Comparison of ENCODE assay signal across 9 cellular contexts in genomic region chr9:118529210-118529609, GRCh38.
DNase-seq lines count a peak whose midpoint lies in the region; ATAC-seq and TF ChIP-seq lines count a peak whose summit lies in the region.
"Had no signal": no experiment of that assay in that cellular context is flagged by ENCODE, and none has a peak within 500 bp of the region (broad histone marks: within the 10 kb centered on the region; RNA-seq: fewer than 3 reads in every experiment).

No MANE protein-coding gene starts in this region.

- intact Hi-C loops in ascending aorta (cut with DNase I): loop anchor here (10.0 kb wide), 1 partner anchor 756 kb away; no protein-coding TSS in a partner anchor
- intact Hi-C loops in lower leg skin (cut with DNase I; ENCODE audit: low total_unique reads): no loop called here
- intact Hi-C loops in activated CD4-positive, alpha-beta T cell treated with anti-CD3 and anti-CD28 coated beads for 36 hours (cut with DNase I, micrococcal nuclease): no loop called here

- H3K9ac ChIP-seq in Karpas-422 (ENCODE audit: low read length): no peak overlapping the region

- no peak for DNase-seq in ascending aorta (ENCODE audit: low spot score in 2 of 2)
- DNase-seq in retinal pigment epithelial cell (ENCODE audit: low read depth): peak; percentile 31
- no peak for DNase-seq in lower leg skin (ENCODE audit: low spot score in 2 of 2)
- no peak for DNase-seq in Karpas-422
- DNase-seq in activated CD4-positive, alpha-beta T cell treated with anti-CD3 and anti-CD28 coated beads for 36 hours: no peak
- DNase-seq: naive thymus-derived CD8-positive, alpha-beta T cell had no signal

- H2AFZ ChIP-seq in Karpas-422 (ENCODE audit: low read length): no peak overlapping the region

- no peaks in the 10 kb centered on the region for H3K4me1 Mint-ChIP-seq in activated CD4-positive, alpha-beta T cell treated with anti-CD3 and anti-CD28 coated beads for 36 hours
- H3K4me1 Mint-ChIP-seq: naive thymus-derived CD8-positive, alpha-beta T cell had no signal

- no peak overlapping the region for H3K4me3 Mint-ChIP-seq in activated CD4-positive, alpha-beta T cell treated with anti-CD3 and anti-CD28 coated beads for 36 hours
- H3K4me3 Mint-ChIP-seq: naive thymus-derived CD8-positive, alpha-beta T cell had no signal

- H3K27me3 ChIP-seq in ascending aorta (no peaks in the 10 kb centered on the region), Karpas-422 (ENCODE audit: low read length) (no peaks in the 10 kb centered on the region)

- POLR2A ChIA-PET in activated CD4-positive, alpha-beta T cell treated with anti-CD3 and anti-CD28 coated beads for 36 hours (lab: Charles Lee): no interaction called here

- ATAC-seq in GM19023 (IDR thresholded peaks at IDR 0.05; ENCODE audit: unreplicated experiment): peak; percentile 37
- ATAC-seq in HG02885 (IDR thresholded peaks at IDR 0.05; ENCODE audit: poor library complexity, unreplicated experiment): peak; percentile 54
- ATAC-seq in activated CD4-positive, alpha-beta T cell treated with anti-CD3 and anti-CD28 coated beads for 36 hours: no peak
- ATAC-seq: K562; naive thymus-derived CD8-positive, alpha-beta T cell had no signal

- no peaks in the 10 kb centered on the region for H3K79me2 ChIP-seq in Karpas-422 (ENCODE audit: low read length)

- WGBS in lower leg skin, 2 donors: 46 to 53% methylated on average over 3 of the region's 3 CpGs

- H4K20me1 ChIP-seq in Karpas-422 (ENCODE audit: insufficient read depth, low read depth, low read length): no peaks in the 10 kb centered on the region

- no peaks in the 10 kb centered on the region for H3K27me3 Mint-ChIP-seq in activated CD4-positive, alpha-beta T cell treated with anti-CD3 and anti-CD28 coated beads for 36 hours
- H3K27me3 Mint-ChIP-seq: naive thymus-derived CD8-positive, alpha-beta T cell had no signal

- peaks cover 3% of the 10 kb centered on the region for H3K9me3 Mint-ChIP-seq in activated CD4-positive, alpha-beta T cell treated with anti-CD3 and anti-CD28 coated beads for 36 hours (ENCODE audit: low read depth)

- H3K36me3 Mint-ChIP-seq in activated CD4-positive, alpha-beta T cell treated with anti-CD3 and anti-CD28 coated beads for 36 hours (ENCODE audit: low read depth): no peaks in the 10 kb centered on the region
- H3K36me3 Mint-ChIP-seq: naive thymus-derived CD8-positive, alpha-beta T cell had no signal

- no peaks in the 10 kb centered on the region for H3K9me3 ChIP-seq in ascending aorta
- peaks cover 10% of the 10 kb centered on the region for H3K9me3 ChIP-seq in Karpas-422 (ENCODE audit: low read length)

- no peak for TF ChIP-seq POLR2A in lower leg skin (IDR thresholded peaks at IDR 0.05)

- H3K36me3 ChIP-seq in ascending aorta: no peaks in the 10 kb centered on the region
- no peaks in the 10 kb centered on the region for H3K36me3 ChIP-seq in Karpas-422 (ENCODE audit: insufficient read depth, low read length)

- H3K27ac ChIP-seq in ascending aorta (peak overlapping the region; percentile 34 to 65), Karpas-422 (ENCODE audit: low read length) (no peak overlapping the region)

- CTCF ChIA-PET in activated CD4-positive, alpha-beta T cell treated with anti-CD3 and anti-CD28 coated beads for 36 hours (lab: Charles Lee): interaction anchor here (1.2 kb wide), 1 partner anchor 10 kb away, joined by 3 read pairs; no protein-coding TSS in a partner anchor

- no peaks in the 10 kb centered on the region for H3K9me2 ChIP-seq in Karpas-422 (replicated peaks; ENCODE audit: insufficient read depth, low read length)

- peaks cover 0 to 9% of the 10 kb centered on the region in 2 donors for H3K4me1 ChIP-seq in ascending aorta
- no peaks in the 10 kb centered on the region for H3K4me1 ChIP-seq in Karpas-422 (ENCODE audit: low read length)

- TF ChIP-seq CTCF in ascending aorta (IDR thresholded peaks at IDR 0.05) (no peak), retinal pigment epithelial cell (conservative IDR thresholded peaks at IDR 0.05; ENCODE audit: low read depth, low read length) (no peak), lower leg skin (IDR thresholded peaks at IDR 0.05) (no peak)

- H3K4me3 ChIP-seq in ascending aorta (no peak overlapping the region), retinal pigment epithelial cell (ENCODE audit: low read length) (no peak overlapping the region), lower leg skin (ENCODE audit: low read depth, poor library complexity, severe bottlenecking) (no peak overlapping the region), Karpas-422 (ENCODE audit: low read length) (no peak overlapping the region)
- H3K4me3 ChIP-seq: K562 had no signal

- H3K27ac Mint-ChIP-seq in activated CD4-positive, alpha-beta T cell treated with anti-CD3 and anti-CD28 coated beads for 36 hours: no peak overlapping the region
- H3K27ac Mint-ChIP-seq: naive thymus-derived CD8-positive, alpha-beta T cell had no signal

- no peak overlapping the region for H3K4me2 ChIP-seq in Karpas-422 (ENCODE audit: low read depth, low read length, poor library complexity, severe bottlenecking)
